Comparison of ENCODE assay signal across 8 cellular contexts in the genomic region with DNA sequence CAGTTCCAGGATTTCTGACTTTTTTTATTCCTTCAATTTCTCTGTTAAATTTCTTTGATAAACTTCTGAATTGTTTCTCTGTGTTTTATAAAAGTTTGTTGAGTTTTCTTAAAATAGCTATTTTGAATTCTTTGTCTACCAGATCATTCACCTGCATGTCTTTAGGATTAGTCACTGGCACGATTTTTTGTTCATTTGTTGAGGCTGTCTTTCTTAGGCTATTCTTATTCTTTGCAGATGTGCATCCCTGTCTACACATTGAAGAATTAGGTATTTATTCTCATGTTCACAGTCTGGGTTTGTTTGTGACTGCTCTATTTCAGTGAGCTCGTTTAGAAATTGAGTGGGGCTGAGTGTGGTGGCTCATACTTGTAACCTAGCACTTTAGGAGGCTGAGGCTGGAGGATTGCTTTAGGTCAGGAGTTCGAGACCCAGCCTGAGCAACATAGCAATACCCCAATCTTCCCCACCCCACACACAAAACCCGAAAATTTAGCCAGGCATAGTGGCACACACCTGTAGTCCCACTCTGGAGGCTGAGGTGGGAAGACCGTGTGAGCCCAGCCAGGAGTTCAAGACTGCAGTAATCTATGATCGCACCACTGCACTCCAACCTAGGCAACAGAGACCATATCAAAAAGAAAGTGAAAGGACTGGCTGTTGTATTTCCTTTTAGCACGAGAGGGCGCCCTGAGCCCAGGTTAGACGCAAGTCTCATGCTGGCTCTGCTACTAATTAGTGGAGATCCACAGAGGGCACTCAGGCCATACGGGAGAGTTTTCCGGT. TPM values are rescaled to one million over a fixed set of nuclear protein-coding genes. Genes with fewer than 3 reads are reported as not detected.
DNase-seq lines count a peak whose midpoint lies in the region; ATAC-seq and TF ChIP-seq lines count a peak whose summit lies in the region.

No MANE protein-coding gene starts in this region.

- POLR2A ChIA-PET in activated CD4-positive, alpha-beta memory T cell treated with anti-CD3 and anti-CD28 coated beads for 36 hours (lab: Charles Lee) = interaction anchor here (0.6 to 1.0 kb wide), 2 partner anchors 46 to 119 kb away, joined by 3 read pairs; partner anchors contain the start of gene FUNDC2

- CTCF ChIA-PET in activated CD4-positive, alpha-beta memory T cell treated with anti-CD3 and anti-CD28 coated beads for 36 hours (lab: Charles Lee) = interaction anchor here (0.6 to 2.1 kb wide), 9 partner anchors 9 to 105 kb away, joined by 3 to 18 read pairs (median 4); no protein-coding TSS in a partner anchor

- H3K4me3 Mint-ChIP-seq in activated CD4-positive, alpha-beta memory T cell treated with anti-CD3 and anti-CD28 coated beads for 36 hours = peak overlapping the region; percentile 75

- H3K36me3 ChIP-seq in BLaER1 treated with 17β-estradiol and CSF1 and Interleukin-3, amounts not matched to agents 10 nM and 100 nM = no peaks in the 10 kb centered on the region
- H3K36me3 ChIP-seq in effector memory CD4-positive, alpha-beta T cell (ENCODE audit: control insufficient read depth, insufficient read depth, low read length) = no peaks in the 10 kb centered on the region
- no peaks in the 10 kb centered on the region for H3K36me3 ChIP-seq in mucosa of descending colon (ENCODE audit: low read depth)

- peaks cover 4% of the 10 kb centered on the region for H3K9me3 Mint-ChIP-seq in activated CD4-positive, alpha-beta memory T cell treated with anti-CD3 and anti-CD28 coated beads for 36 hours

- peak overlapping the region in 3 of 11 experiments; percentile 3 to 63 (median 54); a peak in 2 of 22 replicates for H3K9ac ChIP-seq in BLaER1 treated with 17β-estradiol and CSF1 and Interleukin-3, amounts not matched to agents 10 nM and 100 nM

- H3K27ac Mint-ChIP-seq in activated CD4-positive, alpha-beta memory T cell treated with anti-CD3 and anti-CD28 coated beads for 36 hours = peak overlapping the region; percentile 33

- no peaks in the 10 kb centered on the region for H3K36me3 Mint-ChIP-seq in activated CD4-positive, alpha-beta memory T cell treated with anti-CD3 and anti-CD28 coated beads for 36 hours

- H3K4me2 ChIP-seq in BLaER1 treated with 17β-estradiol and CSF1 and Interleukin-3, amounts not matched to agents 10 nM and 100 nM = peak overlapping the region in 9 of 11 experiments; percentile 12 to 69 (median 44); a peak in 12 of 22 replicates

- H3K9me3 ChIP-seq in BLaER1 treated with 17β-estradiol and CSF1 and Interleukin-3, amounts not matched to agents 10 nM and 100 nM (replicated peaks in 1 of 11) = peaks cover 0 to 12% (median 7%) of the 10 kb centered on the region in 11 experiments; a peak in 10 of 22 replicates
- no peaks in the 10 kb centered on the region for H3K9me3 ChIP-seq in effector memory CD4-positive, alpha-beta T cell (ENCODE audit: control insufficient read depth, low read length)
- H3K9me3 ChIP-seq in mucosa of descending colon = no peaks in the 10 kb centered on the region

- DNase-seq in NCI-H69 (lab: John Stamatoyannopoulos, UW) (peak; percentile 74), mucosa of descending colon (peak; percentile 58 to 90 (median 71))
- DNase-seq in activated CD4-positive, alpha-beta memory T cell treated with anti-CD3 and anti-CD28 coated beads for 36 hours = peak; percentile 84
- peak; percentile 41 to 65 (median 49) for DNase-seq in effector memory CD4-positive, alpha-beta T cell
- peak; percentile 37 to 51 for DNase-seq in stimulated activated CD8-positive, alpha-beta memory T cell treated with anti-CD3 and anti-CD28 coated beads, Interleukin-4, amount 100 ng/mL, for 1 hour (ENCODE audit: low read depth in 2 of 2, low spot score in 1 of 2)

- H4K20me1 ChIP-seq in BLaER1 treated with 17β-estradiol and CSF1 and Interleukin-3, amounts not matched to agents 10 nM and 100 nM = no peaks in the 10 kb centered on the region; a peak in 1 of 22 replicates

- H3K27me3 Mint-ChIP-seq in activated CD4-positive, alpha-beta memory T cell treated with anti-CD3 and anti-CD28 coated beads for 36 hours = no peaks in the 10 kb centered on the region

- H3K4me1 ChIP-seq in BLaER1 treated with 17β-estradiol and CSF1 and Interleukin-3, amounts not matched to agents 10 nM and 100 nM = no peaks in the 10 kb centered on the region
- H3K4me1 ChIP-seq in effector memory CD4-positive, alpha-beta T cell (ENCODE audit: control insufficient read depth, insufficient read depth, low read length, poor library complexity, severe bottlenecking) = peaks cover 5% of the 10 kb centered on the region
- no peaks in the 10 kb centered on the region for H3K4me1 ChIP-seq in mucosa of descending colon (ENCODE audit: low read depth)

- H3K4me3 ChIP-seq in BLaER1 treated with 17β-estradiol and CSF1 and Interleukin-3, amounts not matched to agents 10 nM and 100 nM = peak overlapping the region in 2 of 10 experiments; percentile 35 to 36; a peak in 4 of 20 replicates
- H3K4me3 ChIP-seq in effector memory CD4-positive, alpha-beta T cell (ENCODE audit: insufficient read depth, low read depth, low read length, poor library complexity, severe bottlenecking) = peak overlapping the region; percentile 50
- H3K4me3 ChIP-seq in mucosa of descending colon = no peak overlapping the region

- no peak overlapping the region; a peak in 1 of 22 replicates for H3K27ac ChIP-seq in BLaER1 treated with 17β-estradiol and CSF1 and Interleukin-3, amounts not matched to agents 10 nM and 100 nM
- H3K27ac ChIP-seq in effector memory CD4-positive, alpha-beta T cell (ENCODE audit: insufficient read depth, low read length, poor library complexity, severe bottlenecking) = no peak overlapping the region

- H3K4me1 Mint-ChIP-seq in activated CD4-positive, alpha-beta memory T cell treated with anti-CD3 and anti-CD28 coated beads for 36 hours (ENCODE audit: low read depth) = peaks cover 2% of the 10 kb centered on the region

- ATAC-seq in GM19035 (IDR thresholded peaks at IDR 0.05; ENCODE audit: unreplicated experiment) (peak; percentile 87), HG03432 (IDR thresholded peaks at IDR 0.05; ENCODE audit: unreplicated experiment) (peak; percentile 91), mucosa of descending colon (peak; percentile 99)

- intact Hi-C loops in activated CD4-positive, alpha-beta memory T cell treated with anti-CD3 and anti-CD28 coated beads for 36 hours (cut with micrococcal nuclease) = loop anchor here (1.0 to 5.0 kb wide), 6 partner anchors 62 to 236 kb away; partner anchors contain the start of genes BRCC3, CMC4, MTCP1 and VBP1
- intact Hi-C loops in mucosa of descending colon (cut with DNase I, micrococcal nuclease) = no loop called here

- peaks cover 21 to 46% (median 38%) of the 10 kb centered on the region in 11 experiments; a peak in 21 of 22 replicates for H3K27me3 ChIP-seq in BLaER1 treated with 17β-estradiol and CSF1 and Interleukin-3, amounts not matched to agents 10 nM and 100 nM
- no peaks in the 10 kb centered on the region for H3K27me3 ChIP-seq in effector memory CD4-positive, alpha-beta T cell (replicated peaks; ENCODE audit: control insufficient read depth, insufficient read depth, low read length, poor library complexity, severe bottlenecking)

- TF ChIP-seq CTCF in mucosa of descending colon (IDR thresholded peaks at IDR 0.05) = no peak

RNA-seq across cellular contexts. Expression of gene F8, which starts 42.0 kb away (rescaled TPM):
- total RNA-seq in activated CD4-positive, alpha-beta memory T cell treated with anti-CD3 and anti-CD28 coated beads for 36 hours = 1 to 10 TPM; 7.5 to 8.9 TPM
- 10 to 100 TPM in 1 of 3 donors, 1 to 10 TPM in 2; 2.8 to 14.0 (median 5.4) TPM for total RNA-seq in mucosa of descending colon

RNA-seq across cellular contexts. Expression of gene FUNDC2, which starts 46.1 kb away (rescaled TPM):
- total RNA-seq in activated CD4-positive, alpha-beta memory T cell treated with anti-CD3 and anti-CD28 coated beads for 36 hours = 10 to 100 TPM; 95.1 to 95.9 TPM
- 10 to 100 TPM; 48.9 to 92.8 (median 53.3) TPM for total RNA-seq in mucosa of descending colon
